16 cellular contexts compared by ENCODE assay signal in genomic region chr21:37244506-37245083, GRCh38. TPM values are rescaled to one million over a fixed set of nuclear protein-coding genes. Genes with fewer than 3 reads are reported as not detected.
DNase-seq lines count a peak whose midpoint lies in the region; ATAC-seq and TF ChIP-seq lines count a peak whose summit lies in the region.
"Had no signal": no experiment of that assay in that cellular context is flagged by ENCODE, and none has a peak within 500 bp of the region (broad histone marks: within the 10 kb centered on the region; RNA-seq: fewer than 3 reads in every experiment).

No MANE protein-coding gene starts in this region.

- peak overlapping the region; percentile 52 for H3K4me2 ChIP-seq in hepatocyte

- peak overlapping the region in 5 of 7 donors; percentile 11 to 49 (median 33) for H3K27ac Mint-ChIP-seq in CD14-positive monocyte
- H3K27ac Mint-ChIP-seq in activated CD8-positive, alpha-beta T cell treated with anti-CD3 and anti-CD28 coated beads for 36 hours: peak overlapping the region; percentile 91

- no peaks in the 10 kb centered on the region for H3K9me3 Mint-ChIP-seq in CD14-positive monocyte
- H3K9me3 Mint-ChIP-seq in activated CD8-positive, alpha-beta T cell treated with anti-CD3 and anti-CD28 coated beads for 36 hours: no peaks in the 10 kb centered on the region

- DNase-seq in CD14-positive monocyte (ENCODE audit: low spot score) (no peak), DMS79 treated with DMSO at 0.1 percent for 48 hours (lab: John Stamatoyannopoulos, UW) (peak; percentile 61), hepatocyte (ENCODE audit: low spot score) (no peak), brain microvascular endothelial cell (no peak), NCI-H526 (lab: John Stamatoyannopoulos, UW) (no peak), NCI-H2196 (lab: John Stamatoyannopoulos, UW; ENCODE audit: unreplicated experiment) (no peak)
- DNase-seq in activated CD8-positive, alpha-beta T cell treated with anti-CD3 and anti-CD28 coated beads for 36 hours: peak; percentile 69
- DNase-seq: C1 segment of cervical spinal cord, cerebellar nuclear complex, left ventricle myocardium inferior, stomach, WERI-Rb-1 had no signal

- in situ Hi-C loops in brain microvascular endothelial cell (cut with HindIII; ENCODE audit: low pct_ligation_motif_present, low sequenced_read_pairs): no loop called here

- no peaks in the 10 kb centered on the region for H3K27me3 Mint-ChIP-seq in CD14-positive monocyte (ENCODE audit: low read depth in 3 of 3)
- no peaks in the 10 kb centered on the region for H3K27me3 Mint-ChIP-seq in activated CD8-positive, alpha-beta T cell treated with anti-CD3 and anti-CD28 coated beads for 36 hours

- TF ChIP-seq CTCF in CD14-positive monocyte (IDR thresholded peaks at IDR 0.05) (no peak), hepatocyte (IDR thresholded peaks at IDR 0.05; ENCODE audit: poor library complexity) (no peak), brain microvascular endothelial cell (IDR thresholded peaks at IDR 0.05; ENCODE audit: low read depth, low read length, missing control alignments) (no peak)
- TF ChIP-seq CTCF in activated CD8-positive, alpha-beta T cell treated with anti-CD3 and anti-CD28 coated beads for 36 hours (IDR thresholded peaks at IDR 0.05): no peak

- no peaks in the 10 kb centered on the region for H3K9me3 ChIP-seq in hepatocyte (ENCODE audit: low read depth)
- H3K9me3 ChIP-seq: left ventricle myocardium inferior, SJSA1, stomach had no signal

- H3K27ac ChIP-seq in hepatocyte (no peak overlapping the region), brain microvascular endothelial cell (no peak overlapping the region)
- H3K27ac ChIP-seq: epithelial cell of prostate, left ventricle myocardium inferior, SJSA1, stomach, WERI-Rb-1 had no signal

- CTCF ChIA-PET in activated CD8-positive, alpha-beta T cell treated with anti-CD3 and anti-CD28 coated beads for 36 hours (lab: Charles Lee): interaction anchor here (0.9 to 2.5 kb wide), 3 partner anchors 11 to 320 kb away, joined by 3 to 14 read pairs (median 10); no protein-coding TSS in a partner anchor

- peaks cover 27% of the 10 kb centered on the region for H4K20me1 ChIP-seq in hepatocyte (ENCODE audit: insufficient read depth, poor library complexity, severe bottlenecking)

- H3K4me1 Mint-ChIP-seq in CD14-positive monocyte: peaks cover 29% of the 10 kb centered on the region
- peaks cover 59% of the 10 kb centered on the region for H3K4me1 Mint-ChIP-seq in activated CD8-positive, alpha-beta T cell treated with anti-CD3 and anti-CD28 coated beads for 36 hours (ENCODE audit: low read depth)

- peaks cover 4% of the 10 kb centered on the region for H3K4me1 ChIP-seq in hepatocyte (ENCODE audit: insufficient read depth)
- H3K4me1 ChIP-seq: SJSA1 had no signal

- peaks cover 24 to 43% of the 10 kb centered on the region in 2 donors for H3K36me3 Mint-ChIP-seq in CD14-positive monocyte
- H3K36me3 Mint-ChIP-seq in activated CD8-positive, alpha-beta T cell treated with anti-CD3 and anti-CD28 coated beads for 36 hours (ENCODE audit: low read depth): peaks cover 47% of the 10 kb centered on the region

- no peak overlapping the region for H2AFZ ChIP-seq in hepatocyte

- POLR2A ChIA-PET in activated CD8-positive, alpha-beta T cell treated with anti-CD3 and anti-CD28 coated beads for 36 hours (lab: Charles Lee): interaction anchor here (0.8 to 4.9 kb wide), 3 partner anchors 11 to 14 kb away, joined by 3 to 45 read pairs (median 9); no protein-coding TSS in a partner anchor

- no peaks in the 10 kb centered on the region for H3K9me2 ChIP-seq in hepatocyte (replicated peaks; ENCODE audit: insufficient read depth)

- H3K79me2 ChIP-seq in hepatocyte: peaks cover 100% of the 10 kb centered on the region

- H3K4me3 ChIP-seq in hepatocyte (no peak overlapping the region), brain microvascular endothelial cell (ENCODE audit: low read depth, low read length) (no peak overlapping the region)
- H3K4me3 ChIP-seq: left ventricle myocardium inferior, SJSA1, stomach had no signal

- H3K36me3 ChIP-seq in hepatocyte (replicated peaks; ENCODE audit: insufficient read depth, low read depth) (no peaks in the 10 kb centered on the region), brain microvascular endothelial cell (replicated peaks) (peaks cover 16% of the 10 kb centered on the region)

- ATAC-seq in activated CD8-positive, alpha-beta T cell treated with anti-CD3 and anti-CD28 coated beads for 36 hours: peak; percentile 90
- ATAC-seq in GM19467 (IDR thresholded peaks at IDR 0.05; ENCODE audit: unreplicated experiment): no peak
- ATAC-seq: sciatic nerve had no signal

- no peak overlapping the region for H3K4me3 Mint-ChIP-seq in CD14-positive monocyte
- H3K4me3 Mint-ChIP-seq in activated CD8-positive, alpha-beta T cell treated with anti-CD3 and anti-CD28 coated beads for 36 hours: peak overlapping the region; percentile 64

- 75% methylated on average over 12 of the region's 12 CpGs for WGBS in hepatocyte (ENCODE audit: low lambda C conversion rate, missing lambda C conversion rate)

- no peaks in the 10 kb centered on the region for H3K27me3 ChIP-seq in hepatocyte
- no peaks in the 10 kb centered on the region for H3K27me3 ChIP-seq in brain microvascular endothelial cell (replicated peaks)
- H3K27me3 ChIP-seq: SJSA1, stomach had no signal

- intact Hi-C loops in CD14-positive monocyte (cut with micrococcal nuclease): loop anchor here in 1 of 2 donors (10.0 kb wide), 1 partner anchor 210 kb away; no protein-coding TSS in a partner anchor
- intact Hi-C loops in activated CD8-positive, alpha-beta T cell treated with anti-CD3 and anti-CD28 coated beads for 36 hours (cut with micrococcal nuclease): no loop called here

RNA-seq across cellular contexts. Expression of gene VPS26C, which starts 22.5 kb away (rescaled TPM):
- polyA plus RNA-seq in CD14-positive monocyte (10 to 100 TPM; 69.3 to 75.4 TPM), hepatocyte (43.7 and 49.5 TPM in 2 replicates)
- 10 to 100 TPM; 70.9 to 73.4 TPM for total RNA-seq in activated CD8-positive, alpha-beta T cell treated with anti-CD3 and anti-CD28 coated beads for 36 hours
- 74.5 and 75.8 TPM in 2 replicates for total RNA-seq in hepatocyte

Comparison
In these comparisons a context has a peak if more than half of its experiments do, and no peak if none do; other contexts are left out.
1. DNase-seq: peak in DMS79 treated with DMSO at 0.1 percent for 48 hours (single experiment) and activated CD8-positive, alpha-beta T cell treated with anti-CD3 and anti-CD28 coated beads for 36 hours (single experiment); none in CD14-positive monocyte (single experiment), hepatocyte (single experiment), brain microvascular endothelial cell (single experiment), NCI-H526 (0 of 2) and NCI-H2196 (single experiment).